In genomic region chr17:50865060-50865867, GRCh38 we compare ENCODE assay signal across 8 cellular contexts. TPM values are rescaled to one million over a fixed set of nuclear protein-coding genes. Genes with fewer than 3 reads are reported as not detected.
DNase-seq lines count a peak whose midpoint lies in the region; ATAC-seq and TF ChIP-seq lines count a peak whose summit lies in the region.

No MANE protein-coding gene starts in this region.

- H3K4me1 Mint-ChIP-seq in activated T-helper 17 cell treated with anti-CD3 and anti-CD28 coated beads, Interleukin-2, amount 50 U/mL, for 72 hours: peaks cover 34% of the 10 kb centered on the region
- H3K4me1 Mint-ChIP-seq in nephron: peaks cover 46% of the 10 kb centered on the region

- no peak overlapping the region for H2AFZ ChIP-seq in OCI-LY1 (ENCODE audit: low read length)

- H3K27me3 ChIP-seq in OCI-LY1 (ENCODE audit: insufficient read depth, low read length) (no peaks in the 10 kb centered on the region), testis (no peaks in the 10 kb centered on the region)

- WGBS in testis, 2 donors: 0 to 1% methylated on average over 16 to 34 of the region's 50 CpGs

- peak overlapping the region; percentile 78 for H3K4me2 ChIP-seq in OCI-LY1 (ENCODE audit: low read length)

- intact Hi-C loops in testis (cut with DNase I; ENCODE audit: low total_unique reads): loop anchor here (5.0 kb wide), 1 partner anchor 87 kb away; no protein-coding TSS in a partner anchor

- TF ChIP-seq POLR2A in testis (IDR thresholded peaks at IDR 0.05): no peak

- H3F3A ChIP-seq in OCI-LY1 (ENCODE audit: insufficient read depth, low read length): no peaks in the 10 kb centered on the region

- DNase-seq in AG09309 (ENCODE audit: low read depth) (no peak), fibroblast of the aortic adventitia (ENCODE audit: low read depth) (peak; percentile 52), testis (peak; percentile 56)

- TF ChIP-seq CTCF in AG09309 (IDR thresholded peaks at IDR 0.05; ENCODE audit: control insufficient read depth, insufficient read depth, low read depth, low read length, missing control alignments) (no peak), OCI-LY1 (IDR thresholded peaks at IDR 0.05; ENCODE audit: low read length) (no peak), fibroblast of the aortic adventitia (IDR thresholded peaks at IDR 0.05; ENCODE audit: insufficient read depth, low read length) (no peak), nephron (IDR thresholded peaks at IDR 0.05; ENCODE audit: unreplicated experiment in 3 of 3) (no peak), testis (IDR thresholded peaks at IDR 0.05) (no peak)

- peaks cover 29% of the 10 kb centered on the region for H3K4me1 ChIP-seq in OCI-LY1 (ENCODE audit: insufficient read depth, low read length, severe bottlenecking)
- peaks cover 7% of the 10 kb centered on the region for H3K4me1 ChIP-seq in testis

- H3K9ac ChIP-seq in OCI-LY1 (ENCODE audit: low read length): peak overlapping the region; percentile 85

- peak overlapping the region; percentile 90 for H3K4me3 Mint-ChIP-seq in activated T-helper 17 cell treated with anti-CD3 and anti-CD28 coated beads, Interleukin-2, amount 50 U/mL, for 72 hours
- peak overlapping the region; percentile 94 to 100 (median 97) for H3K4me3 Mint-ChIP-seq in nephron

- H3K4me3 ChIP-seq in AG09309 (ENCODE audit: control insufficient read depth, low read depth, low read length) (peak overlapping the region; percentile 57), OCI-LY1 (ENCODE audit: low read depth, low read length, poor library complexity, severe bottlenecking) (peak overlapping the region; percentile 75), fibroblast of the aortic adventitia (ENCODE audit: low read depth, low read length) (peak overlapping the region; percentile 88), testis (peak overlapping the region; percentile 96 to 100)

- peak; percentile 10 for ATAC-seq in GM19025 (IDR thresholded peaks at IDR 0.05; ENCODE audit: low read depth, unreplicated experiment)
- peak; percentile 14 for ATAC-seq in HG03439 (IDR thresholded peaks at IDR 0.05; ENCODE audit: unreplicated experiment)
- peak; percentile 3 for ATAC-seq in activated T-helper 17 cell treated with anti-CD3 and anti-CD28 coated beads, Interleukin-2, amount 50 U/mL, for 72 hours (replicated peaks)

- H3K36me3 ChIP-seq in OCI-LY1 (ENCODE audit: insufficient read depth, low read length) (peaks cover 16% of the 10 kb centered on the region; the same call in 1 of the 2 replicates), testis (ENCODE audit: low read depth, missing control alignments) (no peaks in the 10 kb centered on the region)

- H3K36me3 Mint-ChIP-seq in activated T-helper 17 cell treated with anti-CD3 and anti-CD28 coated beads, Interleukin-2, amount 50 U/mL, for 72 hours (ENCODE audit: low read depth): peaks cover 43% of the 10 kb centered on the region
- peaks cover 26% of the 10 kb centered on the region for H3K36me3 Mint-ChIP-seq in nephron (ENCODE audit: low read depth)

- no peaks in the 10 kb centered on the region for H4K20me1 ChIP-seq in OCI-LY1 (ENCODE audit: insufficient read depth, low read length)

- H3K9me3 ChIP-seq in OCI-LY1 (ENCODE audit: low read length) (no peaks in the 10 kb centered on the region), testis (no peaks in the 10 kb centered on the region)

- H3K27ac Mint-ChIP-seq in activated T-helper 17 cell treated with anti-CD3 and anti-CD28 coated beads, Interleukin-2, amount 50 U/mL, for 72 hours: peak overlapping the region; percentile 92
- peak overlapping the region; percentile 92 to 98 (median 98) for H3K27ac Mint-ChIP-seq in nephron

- H3K27ac ChIP-seq in OCI-LY1 (ENCODE audit: low read depth, low read length, poor library complexity, severe bottlenecking) (peak overlapping the region; percentile 44), testis (peak overlapping the region; percentile 99)

- no peaks in the 10 kb centered on the region for H3K9me3 Mint-ChIP-seq in activated T-helper 17 cell treated with anti-CD3 and anti-CD28 coated beads, Interleukin-2, amount 50 U/mL, for 72 hours
- no peaks in the 10 kb centered on the region for H3K9me3 Mint-ChIP-seq in nephron

- H3K79me2 ChIP-seq in OCI-LY1 (ENCODE audit: insufficient read depth, low read length): peaks cover 12% of the 10 kb centered on the region

- no peaks in the 10 kb centered on the region for H3K9me2 ChIP-seq in OCI-LY1 (ENCODE audit: low read depth, low read length)

- H3K27me3 Mint-ChIP-seq in activated T-helper 17 cell treated with anti-CD3 and anti-CD28 coated beads, Interleukin-2, amount 50 U/mL, for 72 hours: no peaks in the 10 kb centered on the region
- H3K27me3 Mint-ChIP-seq in nephron (ENCODE audit: low read depth): no peaks in the 10 kb centered on the region

RNA-seq across cellular contexts. Expression of gene TOB1, which starts 0.9 kb away (rescaled TPM):
- total RNA-seq in activated T-helper 17 cell treated with anti-CD3 and anti-CD28 coated beads, Interleukin-2, amount 50 U/mL, for 72 hours: 10 to 100 TPM; 33.1 to 40.8 TPM
- total RNA-seq in fibroblast of the aortic adventitia (ENCODE audit: low replicate concordance): 12.0 and 21.1 TPM in 2 replicates
- total RNA-seq in testis: 10 to 100 TPM; 18.4 to 26.1 TPM
- 42.8 TPM for polyA plus RNA-seq in testis (ENCODE audit: insufficient read depth, low read depth, low replicate concordance)

RNA-seq across cellular contexts. Expression of gene WFIKKN2, which starts 29.9 kb away (rescaled TPM):
- total RNA-seq in activated T-helper 17 cell treated with anti-CD3 and anti-CD28 coated beads, Interleukin-2, amount 50 U/mL, for 72 hours: not detected
- total RNA-seq in fibroblast of the aortic adventitia (ENCODE audit: low replicate concordance) (under 0.01 and 0.25 TPM in 2 replicates), testis (1 to 10 TPM; 3.7 to 7.3 TPM)
- polyA plus RNA-seq in testis (ENCODE audit: insufficient read depth, low read depth, low replicate concordance): 6.8 TPM
